In genomic region chr11:57305523-57305922, GRCh38 we compare ENCODE assay signal across 21 cellular contexts. TPM values are rescaled to one million over a fixed set of nuclear protein-coding genes. Genes with fewer than 3 reads are reported as not detected.
"Had no signal": no experiment of that assay in that cellular context is flagged by ENCODE, and none has a peak within 500 bp of the region (broad histone marks: within the 10 kb centered on the region; RNA-seq: fewer than 3 reads in every experiment).

No MANE protein-coding gene starts in this region.

- H3K27ac Mint-ChIP-seq: activated CD4-positive, alpha-beta memory T cell treated with anti-CD3 and anti-CD28 coated beads, Interleukin-2, amount 10 ng/mL, durations not matched to agents 7 days and 5 days; activated T-cell treated with anti-CD3 and anti-CD28 coated beads, Interleukin-2, amount 50 U/mL, for 24 hours; memory B cell; natural killer cell; WTC11 had no signal

- H3K4me2 ChIP-seq: smooth muscle cell had no signal

- H3K27ac ChIP-seq: esophagus muscularis mucosa, heart right ventricle, neutrophil had no signal

- ATAC-seq: heart right ventricle; left lobe of liver; natural killer cell; stimulated activated naive CD8-positive, alpha-beta T cell treated with anti-CD3 and anti-CD28 coated beads, Interleukin-15, Interleukin-2, amounts not matched to agents 100 U/mL and 50 U/mL, for 24 hours; WTC11 had no signal

- H3K9me3 Mint-ChIP-seq: activated CD4-positive, alpha-beta memory T cell treated with anti-CD3 and anti-CD28 coated beads, Interleukin-2, amount 10 ng/mL, durations not matched to agents 7 days and 5 days; activated T-cell treated with anti-CD3 and anti-CD28 coated beads, Interleukin-2, amount 50 U/mL, for 24 hours; memory B cell; natural killer cell had no signal

- H3K36me3 Mint-ChIP-seq: natural killer cell had no signal

- H3K27me3 Mint-ChIP-seq: activated CD4-positive, alpha-beta memory T cell treated with anti-CD3 and anti-CD28 coated beads, Interleukin-2, amount 10 ng/mL, durations not matched to agents 7 days and 5 days; activated T-cell treated with anti-CD3 and anti-CD28 coated beads, Interleukin-2, amount 50 U/mL, for 24 hours; memory B cell had no signal

- H3K4me3 ChIP-seq: adrenal gland, esophagus muscularis mucosa, heart right ventricle, smooth muscle cell had no signal

- H3K4me3 Mint-ChIP-seq: activated CD4-positive, alpha-beta memory T cell treated with anti-CD3 and anti-CD28 coated beads, Interleukin-2, amount 10 ng/mL, durations not matched to agents 7 days and 5 days; activated T-cell treated with anti-CD3 and anti-CD28 coated beads, Interleukin-2, amount 50 U/mL, for 24 hours; memory B cell; natural killer cell; WTC11 had no signal

- DNase-seq: activated CD4-positive, alpha-beta memory T cell treated with anti-CD3 and anti-CD28 coated beads, Interleukin-2, amount 10 ng/mL, durations not matched to agents 7 days and 5 days; activated CD4-positive, alpha-beta T cell treated with anti-CD3 and anti-CD28 coated beads for 4 hours; activated naive CD4-positive, alpha-beta T cell treated with anti-CD3 and anti-CD28 coated beads, Interleukin-2, amount 50 U/mL, for 16 hours; activated T-cell treated with anti-CD3 and anti-CD28 coated beads, Interleukin-2, amount 50 U/mL, for 24 hours; heart right ventricle; islet precursor cell; natural killer cell; stimulated activated CD4-positive, alpha-beta T cell treated with anti-CD3 and anti-CD28 coated beads, Interleukin-4, amount 100 ng/mL, for 4 hours; stimulated activated CD8-positive, alpha-beta memory T cell treated with anti-CD3 and anti-CD28 coated beads, Interleukin-4, amount 100 ng/mL, for 48 hours; stimulated activated naive CD8-positive, alpha-beta T cell treated with anti-CD3 and anti-CD28 coated beads, Interleukin-15, Interleukin-2, amounts not matched to agents 100 U/mL and 50 U/mL, for 24 hours; SW 1271 had no signal

- H3K9me3 ChIP-seq: adrenal gland, neutrophil had no signal

- H3K36me3 ChIP-seq: neutrophil had no signal

- H3K27me3 ChIP-seq: adrenal gland, esophagus muscularis mucosa, heart right ventricle had no signal

RNA-seq across cellular contexts. Expression of gene P2RX3, which starts 32.6 kb away (rescaled TPM):
- total RNA-seq: activated CD4-positive, alpha-beta memory T cell treated with anti-CD3 and anti-CD28 coated beads, Interleukin-2, amount 10 ng/mL, durations not matched to agents 7 days and 5 days; esophagus muscularis mucosa; fibroblast of villous mesenchyme; natural killer cell; smooth muscle cell; T-helper 2 cell treated with Interferon-gamma antibody and Interleukin-4, amounts not matched to agents 100 ng/mL and 5 ng/mL, for 36 hours; temporal lobe had no signal
